ENCODE assay signal across 8 cellular contexts in the genomic region with DNA sequence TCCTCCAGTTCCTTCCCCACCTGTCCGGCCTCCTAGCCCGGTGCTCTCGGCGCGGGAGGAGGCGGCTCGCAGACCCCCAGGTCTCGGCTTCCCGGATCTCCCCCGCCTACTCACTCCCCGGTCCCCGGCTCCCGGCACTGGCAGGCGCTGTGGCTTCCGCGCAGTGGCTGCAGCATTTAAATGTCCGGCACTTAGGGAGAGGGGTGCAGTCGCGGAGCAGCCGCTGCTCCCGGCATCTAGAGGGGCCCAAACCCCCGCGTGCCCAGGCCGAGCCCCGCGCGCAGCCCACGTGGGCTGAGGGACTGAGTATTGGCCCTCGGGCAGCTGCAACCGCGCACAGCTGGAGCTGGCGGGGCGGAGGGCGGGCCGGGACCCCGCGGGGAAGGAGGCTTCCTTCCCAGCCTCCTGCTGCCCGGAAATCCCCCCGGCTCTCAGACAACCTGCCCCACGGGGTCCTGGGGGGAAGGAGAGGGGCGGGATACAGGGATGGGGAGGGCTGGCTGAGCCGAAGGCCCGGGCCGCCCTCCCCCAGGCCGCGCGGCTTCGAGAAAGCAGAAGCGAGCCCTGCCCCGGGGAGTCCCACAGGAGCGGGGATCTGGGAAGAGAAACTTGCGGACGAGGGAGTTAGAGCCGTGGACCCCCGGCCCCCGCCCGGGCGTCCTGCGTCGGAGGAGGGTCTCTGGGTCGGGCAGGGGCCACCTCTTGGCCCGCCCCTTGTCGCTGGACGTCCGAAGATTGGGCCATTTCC.
DNase-seq lines count a peak whose midpoint lies in the region; ATAC-seq and TF ChIP-seq lines count a peak whose summit lies in the region.

No MANE protein-coding gene starts in this region.

- no peaks in the 10 kb centered on the region for H3K9me3 ChIP-seq in iPS-18a (ENCODE audit: control insufficient read depth, low read depth, low read length)

- no peaks in the 10 kb centered on the region for H3K9me3 Mint-ChIP-seq in activated naive CD8-positive, alpha-beta T cell (ENCODE audit: low read depth)
- no peaks in the 10 kb centered on the region for H3K9me3 Mint-ChIP-seq in stimulated activated naive CD8-positive, alpha-beta T cell treated with anti-CD3 and anti-CD28 coated beads, Interleukin-15, amount 100 ng/mL, for 72 hours

- no peaks in the 10 kb centered on the region for H3K36me3 Mint-ChIP-seq in activated naive CD8-positive, alpha-beta T cell

- H3K4me1 ChIP-seq in iPS-18a (ENCODE audit: control insufficient read depth, low read depth, low read length), result no peaks in the 10 kb centered on the region

- H3K27ac ChIP-seq in iPS-18a (ENCODE audit: low read length), result no peak overlapping the region

- H3K27me3 Mint-ChIP-seq in activated naive CD8-positive, alpha-beta T cell, result peaks cover 10% of the 10 kb centered on the region
- peaks cover 77% of the 10 kb centered on the region for H3K27me3 Mint-ChIP-seq in stimulated activated naive CD8-positive, alpha-beta T cell treated with anti-CD3 and anti-CD28 coated beads, Interleukin-15, amount 100 ng/mL, for 72 hours

- H3K4me3 Mint-ChIP-seq in activated naive CD8-positive, alpha-beta T cell, result peak overlapping the region; percentile 80
- H3K4me3 Mint-ChIP-seq in stimulated activated naive CD8-positive, alpha-beta T cell treated with anti-CD3 and anti-CD28 coated beads, Interleukin-15, amount 100 ng/mL, for 72 hours, result peak overlapping the region; percentile 81 to 85

- H3K4me3 ChIP-seq in AG09309 (ENCODE audit: control insufficient read depth, low read depth, low read length), result peak overlapping the region; percentile 50
- peak overlapping the region; percentile 70 for H3K4me3 ChIP-seq in iPS-18a (ENCODE audit: low read length)

- H3K9ac ChIP-seq in iPS-18a (ENCODE audit: low read length), result peak overlapping the region; percentile 31

- H3K27me3 ChIP-seq in iPS-18a (ENCODE audit: control insufficient read depth, insufficient read depth, low read length), result peaks cover 39% of the 10 kb centered on the region

- no peaks in the 10 kb centered on the region for H3K36me3 ChIP-seq in iPS-18a (ENCODE audit: control insufficient read depth, low read depth, low read length)

- no peak overlapping the region for H3K27ac Mint-ChIP-seq in activated naive CD8-positive, alpha-beta T cell
- peak overlapping the region in 1 of 2 donors; percentile 12 for H3K27ac Mint-ChIP-seq in stimulated activated naive CD8-positive, alpha-beta T cell treated with anti-CD3 and anti-CD28 coated beads, Interleukin-15, amount 100 ng/mL, for 72 hours

- ATAC-seq in HG02885 (IDR thresholded peaks at IDR 0.05; ENCODE audit: poor library complexity, unreplicated experiment) (peak; percentile 42), GM18858 (IDR thresholded peaks at IDR 0.05; ENCODE audit: unreplicated experiment) (no peak)
- ATAC-seq in stimulated activated naive CD8-positive, alpha-beta T cell treated with anti-CD3 and anti-CD28 coated beads, Interleukin-15, amount 100 ng/mL, for 72 hours, result peak; percentile 62

- H3K4me1 Mint-ChIP-seq in activated naive CD8-positive, alpha-beta T cell (ENCODE audit: low read depth), result peaks cover 19% of the 10 kb centered on the region
- H3K4me1 Mint-ChIP-seq in stimulated activated naive CD8-positive, alpha-beta T cell treated with anti-CD3 and anti-CD28 coated beads, Interleukin-15, amount 100 ng/mL, for 72 hours, result peaks cover 40% of the 10 kb centered on the region

- no peak for DNase-seq in AG09309 (ENCODE audit: low read depth)
- DNase-seq in stimulated activated naive CD8-positive, alpha-beta T cell treated with anti-CD3 and anti-CD28 coated beads, Interleukin-15, amount 100 ng/mL, for 72 hours, result peak in 1 of 2 donors; percentile 32
- no peak for DNase-seq in OCI-M2 (lab: John Stamatoyannopoulos, UW; ENCODE audit: unreplicated experiment)
- DNase-seq in NCI-H1105 treated with DMSO at 0.1 percent for 48 hours (lab: John Stamatoyannopoulos, UW), result no peak

- TF ChIP-seq CTCF in AG09309 (IDR thresholded peaks at IDR 0.05; ENCODE audit: control insufficient read depth, insufficient read depth, low read depth, low read length, missing control alignments), result no peak
